Comparison of ENCODE assay signal across 28 cellular contexts in the genomic region with DNA sequence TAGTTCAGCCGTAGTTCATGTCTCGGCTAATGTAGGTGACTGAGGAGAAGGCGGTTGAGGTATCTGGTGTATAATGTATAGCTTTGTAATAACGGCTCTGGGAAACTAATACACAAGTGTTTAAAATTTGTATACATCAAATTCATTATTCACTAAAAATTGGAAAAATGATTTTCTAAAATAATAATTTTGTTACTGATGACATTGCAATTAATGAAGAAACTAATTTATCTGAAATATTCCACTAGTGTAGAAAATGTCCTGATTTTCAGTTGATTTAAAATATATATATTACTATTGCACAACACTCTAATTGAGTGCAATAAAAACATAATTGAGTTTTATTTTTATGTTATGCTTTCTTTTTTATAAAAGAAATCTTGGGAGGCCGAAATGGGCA.
DNase-seq lines count a peak whose midpoint lies in the region; ATAC-seq, FAIRE-seq and TF ChIP-seq lines count a peak whose summit lies in the region.
"Had no signal": no experiment of that assay in that cellular context is flagged by ENCODE, and none has a peak within 500 bp of the region (broad histone marks: within the 10 kb centered on the region; RNA-seq: fewer than 3 reads in every experiment).

No MANE protein-coding gene starts in this region.

- no peak for DNase-seq in A549 (ENCODE audit: low read depth in 1 of 2, low spot score in 1 of 2)
- DNase-seq in IMR-90, result no peak
- no peak for DNase-seq in K562 (ENCODE audit: extremely low read depth in 1 of 4, low spot score in 3 of 4)
- DNase-seq in mesenchymal stem cell, result no peak
- DNase-seq in activated CD8-positive, alpha-beta memory T cell treated with anti-CD3 and anti-CD28 coated beads, Interleukin-2, amount 10 ng/mL, durations not matched to agents 7 days and 5 days, result no peak
- no peak for DNase-seq in OCI-M1 (lab: John Stamatoyannopoulos, UW)
- DNase-seq: 8988T; ACHN; BE2C; C1 segment of cervical spinal cord; CD4-positive, alpha-beta memory T cell; CD4-positive, CD25-positive, alpha-beta regulatory T cell; CD8-positive, alpha-beta memory T cell; COR-L47; DMS 273 treated with DMSO at 0.1 percent for 48 hours; DMS153; DMS53; DMS79; DND-41; EL; GDM1 had no signal

- no peak overlapping the region for H4K5ac ChIP-seq in IMR-90 (ENCODE audit: low read depth, low read length)

- H3K27me3 ChIP-seq in IMR-90 (ENCODE audit: control insufficient read depth, insufficient read depth, low read length), result no peaks in the 10 kb centered on the region
- no peaks in the 10 kb centered on the region for H3K27me3 ChIP-seq in K562 (ENCODE audit: control insufficient read depth in 2 of 2, insufficient read depth in 2 of 2, low read length in 2 of 2)
- H3K27me3 ChIP-seq in mesenchymal stem cell (ENCODE audit: control insufficient read depth in 1 of 2, insufficient read depth in 1 of 2, low read length in 2 of 2), result no peaks in the 10 kb centered on the region
- H3K27me3 ChIP-seq: BE2C, BLaER1 had no signal

- H3K4me2 ChIP-seq in A549, result no peak overlapping the region
- H3K4me2 ChIP-seq in IMR-90 (ENCODE audit: low read depth, low read length), result no peak overlapping the region
- H3K4me2 ChIP-seq in K562 (ENCODE audit: insufficient read depth, low read length), result no peak overlapping the region
- no peak overlapping the region for H3K4me2 ChIP-seq in mesenchymal stem cell (ENCODE audit: low read length, poor library complexity, severe bottlenecking)
- H3K4me2 ChIP-seq: BLaER1 had no signal

- no peak overlapping the region for H3K14ac ChIP-seq in IMR-90 (replicated peaks; ENCODE audit: low read depth, low read length)
- no peak overlapping the region for H3K14ac ChIP-seq in mesenchymal stem cell (ENCODE audit: low read length in 2 of 2)

- no peak overlapping the region for H4K8ac ChIP-seq in IMR-90 (ENCODE audit: low read depth in 2 of 2, low read length in 2 of 2)
- no peak overlapping the region for H4K8ac ChIP-seq in mesenchymal stem cell (ENCODE audit: low read length)

- H3K36me3 ChIP-seq in IMR-90 (ENCODE audit: control insufficient read depth, insufficient read depth, low read length), result no peaks in the 10 kb centered on the region
- no peaks in the 10 kb centered on the region for H3K36me3 ChIP-seq in K562 (ENCODE audit: control insufficient read depth, insufficient read depth, low read length)
- no peaks in the 10 kb centered on the region for H3K36me3 ChIP-seq in mesenchymal stem cell (ENCODE audit: control insufficient read depth in 1 of 2, insufficient read depth in 2 of 2, low read depth in 1 of 2, low read length in 2 of 2)
- H3K36me3 ChIP-seq: BE2C, BLaER1 had no signal

- H2BK20ac ChIP-seq in IMR-90 (ENCODE audit: low read depth, low read length), result no peak overlapping the region

- H3K4me1 Mint-ChIP-seq in activated CD8-positive, alpha-beta memory T cell treated with anti-CD3 and anti-CD28 coated beads, Interleukin-2, amount 10 ng/mL, durations not matched to agents 7 days and 5 days, result no peaks in the 10 kb centered on the region
- H3K4me1 Mint-ChIP-seq: CD14-positive monocyte; CD4-positive, alpha-beta memory T cell; CD4-positive, CD25-positive, alpha-beta regulatory T cell; CD8-positive, alpha-beta memory T cell had no signal

- no peak for ATAC-seq in A549
- ATAC-seq in IMR-90 (ENCODE audit: low read depth), result no peak
- ATAC-seq in K562, result no peak
- ATAC-seq in activated CD8-positive, alpha-beta memory T cell treated with anti-CD3 and anti-CD28 coated beads, Interleukin-2, amount 10 ng/mL, durations not matched to agents 7 days and 5 days, result no peak
- ATAC-seq: GM12878 had no signal

- no peaks in the 10 kb centered on the region for H3K36me3 Mint-ChIP-seq in activated CD8-positive, alpha-beta memory T cell treated with anti-CD3 and anti-CD28 coated beads, Interleukin-2, amount 10 ng/mL, durations not matched to agents 7 days and 5 days
- H3K36me3 Mint-ChIP-seq: CD14-positive monocyte; CD4-positive, alpha-beta memory T cell; CD4-positive, CD25-positive, alpha-beta regulatory T cell; CD8-positive, alpha-beta memory T cell had no signal

- no TSS peak for BruUV-seq in IMR-90 (replicated peaks; lab: Mats Ljungman, UMichigan)
- no TSS peak for BruUV-seq in K562 (replicated peaks; lab: Mats Ljungman, UMichigan)

- H3K79me1 ChIP-seq in IMR-90 (ENCODE audit: low read depth in 1 of 2, low read length in 2 of 2) (no peaks in the 10 kb centered on the region), mesenchymal stem cell (replicated peaks; ENCODE audit: low read length, poor library complexity, severe bottlenecking) (no peaks in the 10 kb centered on the region)

- no peak overlapping the region for H2AK5ac ChIP-seq in IMR-90 (ENCODE audit: low read depth, low read length)
- no peak overlapping the region for H2AK5ac ChIP-seq in mesenchymal stem cell (ENCODE audit: low read length, severe bottlenecking)

- H3K9me3 Mint-ChIP-seq in activated CD8-positive, alpha-beta memory T cell treated with anti-CD3 and anti-CD28 coated beads, Interleukin-2, amount 10 ng/mL, durations not matched to agents 7 days and 5 days (ENCODE audit: low read depth), result peaks cover 2% of the 10 kb centered on the region

- H2BK12ac ChIP-seq in mesenchymal stem cell (ENCODE audit: low read length in 2 of 2), result no peak overlapping the region

- H3K27ac Mint-ChIP-seq in activated CD8-positive, alpha-beta memory T cell treated with anti-CD3 and anti-CD28 coated beads, Interleukin-2, amount 10 ng/mL, durations not matched to agents 7 days and 5 days, result no peak overlapping the region
- H3K27ac Mint-ChIP-seq: CD14-positive monocyte; CD4-positive, alpha-beta memory T cell; CD8-positive, alpha-beta memory T cell had no signal

- TF ChIP-seq EP300 in A549 (IDR thresholded peaks at IDR 0.05), result no peak
- no peak for TF ChIP-seq EP300 in K562 (IDR thresholded peaks at IDR 0.05; ENCODE audit: low read length)

- H3K4me3 Mint-ChIP-seq in activated CD8-positive, alpha-beta memory T cell treated with anti-CD3 and anti-CD28 coated beads, Interleukin-2, amount 10 ng/mL, durations not matched to agents 7 days and 5 days, result no peak overlapping the region
- H3K4me3 Mint-ChIP-seq: CD14-positive monocyte; CD4-positive, CD25-positive, alpha-beta regulatory T cell; CD8-positive, alpha-beta memory T cell had no signal

- no peaks in the 10 kb centered on the region for H3K27me3 Mint-ChIP-seq in activated CD8-positive, alpha-beta memory T cell treated with anti-CD3 and anti-CD28 coated beads, Interleukin-2, amount 10 ng/mL, durations not matched to agents 7 days and 5 days
- H3K27me3 Mint-ChIP-seq: CD4-positive, alpha-beta memory T cell; CD4-positive, CD25-positive, alpha-beta regulatory T cell; CD8-positive, alpha-beta memory T cell had no signal

- TF ChIP-seq POLR2A in A549 (IDR thresholded peaks at IDR 0.05; ENCODE audit: low read length), result no peak
- TF ChIP-seq POLR2A in IMR-90 (IDR thresholded peaks at IDR 0.05; ENCODE audit: low read depth, low read length), result no peak
- no peak for TF ChIP-seq POLR2A in K562 (conservative IDR thresholded peaks at IDR 0.05)

- FAIRE-seq in A204.1 (lab: Jason Lieb, UNC) (peak; percentile 11), A549 (lab: Jason Lieb, UNC) (no peak), K562 (lab: Jason Lieb, UNC) (no peak)
- FAIRE-seq: GM12878, GM12892, GM18507, GM19239 had no signal

- H3K9me3 ChIP-seq in A549, result no peaks in the 10 kb centered on the region
- peaks cover 5% of the 10 kb centered on the region for H3K9me3 ChIP-seq in IMR-90 (ENCODE audit: control insufficient read depth, insufficient read depth, low read length)
- no peaks in the 10 kb centered on the region for H3K9me3 ChIP-seq in K562 (replicated peaks; ENCODE audit: control insufficient read depth, insufficient read depth, low read depth, low read length)
- no peaks in the 10 kb centered on the region for H3K9me3 ChIP-seq in mesenchymal stem cell (ENCODE audit: control insufficient read depth, low read length)
- H3K9me3 ChIP-seq: BE2C, BLaER1 had no signal

- intact Hi-C loops in IMR-90 (cut with micrococcal nuclease), result no loop called here
- intact Hi-C loops in K562 (cut with micrococcal nuclease), result no loop called here

- 51% methylated on average over 5 of the region's 5 CpGs for WGBS in A549 (ENCODE audit: missing lambda C conversion rate)
- no CpG with 5 or more reads among the region's 5 CpGs for WGBS in IMR-90 (ENCODE audit: extremely low coverage in 2 of 2, insufficient read length in 1 of 2), 2 experiments
- WGBS in K562 (ENCODE audit: insufficient coverage, low coverage, missing lambda C conversion rate), result 0% methylated on average over 5 of the region's 5 CpGs
- WGBS in mesenchymal stem cell, result 100% methylated on average over 2 of the region's 5 CpGs

- TF ChIP-seq RAD21 in A549 (conservative IDR thresholded peaks at IDR 0.05 in 1 of 2, IDR thresholded peaks at IDR 0.05 in 1 of 2) (no peak), IMR-90 (IDR thresholded peaks at IDR 0.05; ENCODE audit: low read length) (no peak), K562 (CRISPR knock-in tag; conservative IDR thresholded peaks at IDR 0.05 in 1 of 2, IDR thresholded peaks at IDR 0.05 in 1 of 2) (no peak)

- H3K4me3 ChIP-seq in A549, result no peak overlapping the region
- H3K4me3 ChIP-seq in IMR-90 (ENCODE audit: insufficient read depth, low read depth, low read length), result no peak overlapping the region
- H3K4me3 ChIP-seq in K562, result no peak overlapping the region
- no peak overlapping the region for H3K4me3 ChIP-seq in mesenchymal stem cell (ENCODE audit: insufficient read depth in 1 of 2, low read depth in 1 of 2, low read length in 2 of 2)
- H3K4me3 ChIP-seq: BLaER1, GM12878 had no signal

- no peak overlapping the region for H3K18ac ChIP-seq in IMR-90 (ENCODE audit: low read depth, low read length)
- H3K18ac ChIP-seq in mesenchymal stem cell (ENCODE audit: low read depth in 1 of 2, low read length in 2 of 2), result no peak overlapping the region

- in situ Hi-C loops in IMR-90 (cut with MboI; ENCODE audit: low sequenced_read_pairs) (no loop called here), K562 (cut with MboI) (no loop called here)

- H2BK15ac ChIP-seq in IMR-90 (ENCODE audit: low read depth, low read length) (no peak overlapping the region), mesenchymal stem cell (ENCODE audit: low read depth, poor library complexity, severe bottlenecking) (no peak overlapping the region)

- no peak overlapping the region for H2AK9ac ChIP-seq in IMR-90 (replicated peaks; ENCODE audit: low read depth, low read length, poor library complexity)

- H4K20me1 ChIP-seq in IMR-90 (ENCODE audit: insufficient read depth, low read length), result no peaks in the 10 kb centered on the region
- H4K20me1 ChIP-seq in K562 (replicated peaks; ENCODE audit: control insufficient read depth, insufficient read depth, low read length), result no peaks in the 10 kb centered on the region
- H4K20me1 ChIP-seq: BLaER1 had no signal

- no peak overlapping the region for H3K9ac ChIP-seq in IMR-90 (ENCODE audit: low read depth, low read length)
- H3K9ac ChIP-seq in K562 (ENCODE audit: insufficient read depth in 1 of 2, low read depth in 2 of 2, low read length in 2 of 2), result no peak overlapping the region
- H3K9ac ChIP-seq in mesenchymal stem cell (ENCODE audit: low read length), result no peak overlapping the region
- H3K9ac ChIP-seq: BLaER1 had no signal

- no peaks in the 10 kb centered on the region for H3K79me2 ChIP-seq in K562 (ENCODE audit: control insufficient read depth, insufficient read depth, low read length)

- no peaks in the 10 kb centered on the region for H3K9me1 ChIP-seq in IMR-90 (ENCODE audit: insufficient read depth, low read length)
- H3K9me1 ChIP-seq in K562 (ENCODE audit: control insufficient read depth, insufficient read depth, low read length), result no peaks in the 10 kb centered on the region

- no peak for TF ChIP-seq CTCF in A549 (IDR thresholded peaks at IDR 0.05)
- TF ChIP-seq CTCF in IMR-90 (conservative IDR thresholded peaks at IDR 0.05; ENCODE audit: low read depth, low read length), result no peak
- no peak for TF ChIP-seq CTCF in K562 (IDR thresholded peaks at IDR 0.05 in 2 of 3, conservative IDR thresholded peaks at IDR 0.05 in 1 of 3; ENCODE audit: insufficient read depth in 2 of 3, low read depth in 1 of 3, low read length in 3 of 3)

- H3K4me1 ChIP-seq in A549 (no peaks in the 10 kb centered on the region), IMR-90 (ENCODE audit: control insufficient read depth, insufficient read depth, low read length) (no peaks in the 10 kb centered on the region), K562 (replicated peaks in 1 of 2; ENCODE audit: control insufficient read depth in 2 of 2, insufficient read depth in 2 of 2, low read length in 2 of 2) (no peaks in the 10 kb centered on the region), mesenchymal stem cell (ENCODE audit: control insufficient read depth, insufficient read depth, low read depth, low read length) (no peaks in the 10 kb centered on the region)
- H3K4me1 ChIP-seq: BLaER1 had no signal

- POLR2A ChIA-PET in A549 (lab: Yijun Ruan, JAX) (no interaction called here), IMR-90 (lab: Charles Lee; ENCODE audit: unreplicated experiment) (no interaction called here), K562 (lab: Yijun Ruan, JAX) (no interaction called here)

- dilution Hi-C loops in IMR-90 (cut with HindIII; ENCODE audit: low sequenced_read_pairs, unreplicated experiment), result no loop called here

- CTCF ChIA-PET in A549 (lab: Yijun Ruan, JAX) (no interaction called here), IMR-90 (lab: Yijun Ruan, JAX) (no interaction called here), K562 (lab: Yijun Ruan, JAX; ENCODE audit: low intra/inter-chr PET ratio) (no interaction called here)
- CTCF ChIA-PET in activated CD8-positive, alpha-beta memory T cell treated with anti-CD3 and anti-CD28 coated beads, Interleukin-2, amount 10 ng/mL, durations not matched to agents 7 days and 5 days (lab: Charles Lee), result no interaction called here

- no peak overlapping the region for H4K91ac ChIP-seq in IMR-90 (ENCODE audit: insufficient read depth, low read depth, low read length)
- no peak overlapping the region for H4K91ac ChIP-seq in mesenchymal stem cell (ENCODE audit: low read length)

- H3K27ac ChIP-seq in A549 (no peak overlapping the region), IMR-90 (ENCODE audit: insufficient read depth, low read length) (no peak overlapping the region), K562 (ENCODE audit: extremely low read depth, low read depth, low read length) (no peak overlapping the region), mesenchymal stem cell (ENCODE audit: low read length, poor library complexity, severe bottlenecking) (no peak overlapping the region)
- H3K27ac ChIP-seq: BLaER1 had no signal

- H3K4ac ChIP-seq in IMR-90 (ENCODE audit: low read depth, low read length) (no peak overlapping the region), mesenchymal stem cell (ENCODE audit: low read depth in 1 of 2, low read length in 2 of 2) (no peak overlapping the region)

- no peak overlapping the region for H2BK120ac ChIP-seq in IMR-90 (ENCODE audit: low read depth, low read length)
- H2BK120ac ChIP-seq in mesenchymal stem cell (ENCODE audit: low read depth, low read length), result no peak overlapping the region

- no peak overlapping the region for H3K23ac ChIP-seq in IMR-90 (ENCODE audit: low read depth, low read length)
- no peak overlapping the region for H3K23ac ChIP-seq in mesenchymal stem cell (ENCODE audit: low read length in 2 of 2)

- H2AFZ ChIP-seq in IMR-90 (replicated peaks; ENCODE audit: low read length, poor library complexity), result no peak overlapping the region
- no peak overlapping the region for H2AFZ ChIP-seq in K562 (ENCODE audit: low read depth, low read length)
- no peak overlapping the region for H2AFZ ChIP-seq in mesenchymal stem cell (ENCODE audit: low read depth, low read length)

- H3K56ac ChIP-seq in IMR-90 (ENCODE audit: extremely low read depth, insufficient read depth, low read length), result no peak overlapping the region

- H2BK5ac ChIP-seq in IMR-90 (ENCODE audit: low read depth, low read length, poor library complexity, severe bottlenecking), result no peak overlapping the region
- H2BK5ac ChIP-seq in mesenchymal stem cell (ENCODE audit: low read depth, low read length, poor library complexity, severe bottlenecking), result no peak overlapping the region
